Comparison of ENCODE assay signal across 33 cellular contexts in the genomic region with DNA sequence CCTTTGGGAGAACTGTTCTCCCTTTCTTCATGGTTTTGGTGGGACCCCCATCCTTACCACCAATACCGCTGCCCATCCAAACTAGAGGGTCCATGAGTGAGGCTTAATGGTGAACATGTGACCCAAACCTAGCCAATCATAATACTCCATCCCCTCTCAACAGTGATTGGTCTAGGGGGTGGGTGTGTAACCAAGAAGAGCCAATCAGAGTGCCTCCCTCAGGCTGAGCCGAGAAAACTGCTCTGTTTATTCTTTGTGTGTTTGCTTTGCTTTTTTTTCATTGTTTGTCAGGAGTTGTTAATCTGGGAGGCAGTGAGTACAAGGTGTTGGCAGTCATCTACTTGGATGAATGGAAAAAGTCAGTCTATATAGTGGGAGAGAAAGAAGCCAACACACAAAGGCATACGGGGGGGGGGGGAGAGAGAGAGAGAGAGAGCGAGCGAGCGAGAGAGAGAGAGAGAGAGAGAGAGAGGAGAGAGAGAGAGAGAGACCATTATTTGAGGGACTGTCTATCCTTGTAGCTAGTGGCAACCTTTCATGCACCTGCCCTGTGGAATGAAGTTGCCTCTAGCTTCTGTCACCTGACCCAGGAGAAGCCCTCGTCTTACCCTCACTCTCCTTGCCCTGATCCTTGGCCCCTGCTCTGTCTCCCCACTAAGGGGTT.
A peak's percentile ranks its signal among the peaks of the same experiment; 100 is the strongest.
DNase-seq lines count a peak whose midpoint lies in the region; ATAC-seq and TF ChIP-seq lines count a peak whose summit lies in the region.
"Had no signal": no experiment of that assay in that cellular context is flagged by ENCODE, and none has a peak within 500 bp of the region (broad histone marks: within the 10 kb centered on the region; RNA-seq: fewer than 3 reads in every experiment).

No MANE protein-coding gene starts in this region.

- H3K27ac ChIP-seq in ectodermal cell (ENCODE audit: insufficient read depth, low read depth, low read length, poor library complexity, severe bottlenecking) (peak overlapping the region; percentile 52), gastroesophageal sphincter (no peak overlapping the region)
- H3K27ac ChIP-seq: colonic mucosa, parathyroid adenoma, right atrium auricular region, RWPE1, SK-N-MC, suprapubic skin, upper lobe of right lung had no signal

- H3K4me3 ChIP-seq in ectodermal cell (ENCODE audit: insufficient read depth, low read depth, low read length): no peak overlapping the region
- no peak overlapping the region for H3K4me3 ChIP-seq in gastroesophageal sphincter
- H3K4me3 ChIP-seq: colonic mucosa, right atrium auricular region, SK-N-MC, suprapubic skin, upper lobe of right lung had no signal

- TF ChIP-seq EP300 in gastroesophageal sphincter (IDR thresholded peaks at IDR 0.05): no peak

- DNase-seq in NCI-H748 (lab: John Stamatoyannopoulos, UW; ENCODE audit: unreplicated experiment) (peak; percentile 33), NCI-H748 treated with DMSO at 0.1 percent for 48 hours (lab: John Stamatoyannopoulos, UW) (no peak), NCI-H2196 (lab: John Stamatoyannopoulos, UW; ENCODE audit: unreplicated experiment) (peak; percentile 21), glomerular visceral epithelial cell (ENCODE audit: extremely low spot score) (no peak)
- no peak for DNase-seq in effector CD4-positive, alpha-beta T cell
- DNase-seq: activated CD4-positive, alpha-beta T cell treated with anti-CD3 and anti-CD28 coated beads, Interleukin-2, amount 50 U/mL, for 1 hour; activated CD4-positive, CD25-positive, alpha-beta regulatory T cell; activated gamma-delta T cell; activated naive CD8-positive, alpha-beta T cell treated with anti-CD3 and anti-CD28 coated beads for 36 hours; activated T-cell treated with anti-CD3 and anti-CD28 coated beads, Interleukin-2, amount 50 U/mL, for 4 hours; AML-193; aorta; CD4-positive, alpha-beta memory T cell; colonic mucosa; DMS 273 treated with DMSO at 0.1 percent for 48 hours; effector memory CD4-positive, alpha-beta T cell; IMR-90; NCI-H1092 treated with DMSO at 0.1 percent for 48 hours; NCI-H1694 treated with DMSO at 0.1 percent for 48 hours; NCI-H226; nephron progenitor cell; small intestine; stimulated activated naive CD4-positive, alpha-beta T cell treated with Interleukin-2 at 50 U/mL for 16 hours; upper lobe of right lung had no signal

- TF ChIP-seq CTCF in gastroesophageal sphincter (IDR thresholded peaks at IDR 0.05): no peak

- peaks cover 20% of the 10 kb centered on the region for H3K4me1 ChIP-seq in ectodermal cell (ENCODE audit: control insufficient read depth, insufficient read depth, low read length)
- H3K4me1 ChIP-seq in gastroesophageal sphincter: no peaks in the 10 kb centered on the region
- H3K4me1 ChIP-seq: colonic mucosa, parathyroid adenoma, right atrium auricular region, suprapubic skin, upper lobe of right lung had no signal

- no peak for TF ChIP-seq POLR2A in gastroesophageal sphincter (IDR thresholded peaks at IDR 0.05)

- H3K9me3 ChIP-seq in ectodermal cell (ENCODE audit: control insufficient read depth, low read length) (no peaks in the 10 kb centered on the region), gastroesophageal sphincter (peaks cover 0 to 14% (median 0%) of the 10 kb centered on the region in 3 donors)
- H3K9me3 ChIP-seq: colonic mucosa, upper lobe of right lung had no signal

- ATAC-seq in GM18511 (IDR thresholded peaks at IDR 0.05; ENCODE audit: unreplicated experiment) (no peak), gastroesophageal sphincter (no peak)
- ATAC-seq: activated T-cell treated with anti-CD3 and anti-CD28 coated beads, Interleukin-2, amount 50 U/mL, for 4 hours; HCT116; upper lobe of right lung had no signal

- H3K27me3 ChIP-seq in ectodermal cell (ENCODE audit: control insufficient read depth, insufficient read depth, low read length, poor library complexity, severe bottlenecking) (no peaks in the 10 kb centered on the region), gastroesophageal sphincter (no peaks in the 10 kb centered on the region)
- H3K27me3 ChIP-seq: colonic mucosa, right atrium auricular region, suprapubic skin, upper lobe of right lung had no signal

- no peaks in the 10 kb centered on the region for H3K36me3 ChIP-seq in ectodermal cell (ENCODE audit: control insufficient read depth, insufficient read depth, low read length)
- H3K36me3 ChIP-seq in gastroesophageal sphincter: no peaks in the 10 kb centered on the region
- H3K36me3 ChIP-seq: colonic mucosa, right atrium auricular region, suprapubic skin, upper lobe of right lung had no signal

- 88 to 89% methylated on average over 6 to 7 of the region's 7 CpGs for WGBS in ectodermal cell, 2 experiments
- WGBS in gastroesophageal sphincter (ENCODE audit: low coverage in 1 of 2), 2 donors: 51% methylated on average over 4 of the region's 7 CpGs; no CpG with 5 or more reads in 1 of the 2 donors

Comparison
In these comparisons a context has a peak if more than half of its experiments do, and no peak if none do; other contexts are left out.
1. DNase-seq: peak in NCI-H748 (single experiment) and NCI-H2196 (single experiment); none in NCI-H748 treated with DMSO at 0.1 percent for 48 hours (single experiment), glomerular visceral epithelial cell (single experiment) and effector CD4-positive, alpha-beta T cell (single experiment).